28 cellular contexts compared by ENCODE assay signal in the genomic region with DNA sequence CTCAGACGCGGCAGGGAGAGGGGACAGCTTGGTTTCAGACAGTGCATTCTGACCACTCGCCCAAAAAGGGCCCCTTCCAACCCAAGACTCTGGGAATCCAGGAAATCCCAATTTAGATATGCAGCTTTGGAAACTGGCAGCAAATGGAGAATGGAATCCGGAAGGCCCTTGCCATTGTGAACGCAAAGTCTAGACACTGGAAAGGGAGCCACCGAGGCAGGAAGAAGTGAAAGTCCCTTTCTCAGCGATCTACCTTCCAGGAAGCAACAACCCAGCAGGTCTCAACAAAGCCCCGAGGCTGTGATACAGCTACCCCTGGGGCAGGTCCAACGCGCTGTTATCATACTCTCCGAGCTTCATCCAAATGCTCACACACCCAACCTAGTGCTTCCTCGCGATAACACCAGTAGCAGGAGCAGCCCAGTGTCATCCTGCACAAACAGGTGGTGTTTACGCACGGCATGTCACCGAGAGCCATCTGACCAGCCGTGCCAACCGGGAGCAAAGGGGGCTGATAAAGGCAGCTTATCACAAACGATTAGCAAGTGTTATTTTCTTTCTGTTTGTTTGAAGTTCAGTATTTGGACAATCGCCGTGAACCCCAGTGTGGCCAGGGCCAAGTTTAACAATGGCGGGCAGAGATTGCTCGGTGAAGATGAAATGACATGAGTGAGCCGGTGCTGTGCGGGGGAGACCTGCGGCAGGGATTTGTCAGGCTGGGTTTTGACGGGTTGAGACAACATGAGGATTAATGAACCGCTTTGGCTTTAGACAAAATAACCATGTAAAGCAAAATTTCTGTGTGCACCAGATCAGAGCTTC.
A peak's percentile ranks its signal among the peaks of the same experiment; 100 is the strongest.
DNase-seq lines count a peak whose midpoint lies in the region; TF ChIP-seq lines count a peak whose summit lies in the region.
"Had no signal": no experiment of that assay in that cellular context is flagged by ENCODE, and none has a peak within 500 bp of the region (broad histone marks: within the 10 kb centered on the region; RNA-seq: fewer than 3 reads in every experiment).

No MANE protein-coding gene starts in this region.

- peaks cover 4% of the 10 kb centered on the region for H3K9me3 Mint-ChIP-seq in nephron
- H3K9me3 Mint-ChIP-seq: activated naive CD4-positive, alpha-beta T cell treated with anti-CD3 and anti-CD28 coated beads, Interleukin-2, amount 10 ng/mL, durations not matched to agents 7 days and 5 days; activated T-cell treated with anti-CD3 and anti-CD28 coated beads, Interleukin-2, amount 50 U/mL, for 4 hours; stimulated activated naive CD8-positive, alpha-beta T cell treated with anti-CD3 and anti-CD28 coated beads, Interleukin-15, amount 100 ng/mL, for 72 hours had no signal

- DNase-seq in NCI-H1105 treated with DMSO at 0.1 percent for 48 hours (lab: John Stamatoyannopoulos, UW) = peak; percentile 0
- no peak for DNase-seq in NCI-H1105 (lab: John Stamatoyannopoulos, UW)
- peak; percentile 41 for DNase-seq in ecto neural progenitor cell (ENCODE audit: low spot score)
- peak; percentile 8 to 10 for DNase-seq in thyroid gland
- DNase-seq in GF-D8 (lab: John Stamatoyannopoulos, UW) = no peak
- DNase-seq in OCI-M2 (lab: John Stamatoyannopoulos, UW; ENCODE audit: unreplicated experiment) = no peak
- no peak for DNase-seq in breast epithelium (ENCODE audit: low spot score in 2 of 2)
- DNase-seq: activated CD4-positive, alpha-beta T cell treated with anti-CD3 and anti-CD28 coated beads for 1 hour; activated CD8-positive, alpha-beta memory T cell treated with anti-CD3 and anti-CD28 coated beads for 24 hours; activated naive CD4-positive, alpha-beta T cell treated with anti-CD3 and anti-CD28 coated beads, Interleukin-2, amount 10 ng/mL, durations not matched to agents 7 days and 5 days; activated T-cell treated with anti-CD3 and anti-CD28 coated beads, Interleukin-2, amount 50 U/mL, for 4 hours; anterior cingulate cortex; CD8-positive, alpha-beta memory T cell; DMS79; head of caudate nucleus; Karpas-422; lower lobe of right lung; NCI-H2029 treated with DMSO at 0.1 percent for 48 hours; NCI-H446 treated with DMSO at 0.1 percent for 48 hours; NK-92 treated with Interleukin-12 subunit alpha and Interleukin-12 subunit beta, amount 100 ng/mL, for 24 hours; stimulated activated CD4-positive, alpha-beta T cell treated with anti-CD3 and anti-CD28 coated beads, Interleukin-2, amount 100 ng/mL, for 48 hours; stimulated activated naive CD8-positive, alpha-beta T cell treated with anti-CD3 and anti-CD28 coated beads, Interleukin-15, amount 100 ng/mL, for 72 hours; T-helper 9 cell; upper lobe of right lung had no signal

- H3K4me3 ChIP-seq in thyroid gland (replicated peaks in 1 of 3) = no peak overlapping the region
- no peak overlapping the region for H3K4me3 ChIP-seq in breast epithelium
- H3K4me3 ChIP-seq: HAP-1, lower lobe of right lung, skin epidermis, upper lobe of right lung had no signal

- H3K9me3 ChIP-seq in thyroid gland (no peaks in the 10 kb centered on the region), breast epithelium (no peaks in the 10 kb centered on the region)
- H3K9me3 ChIP-seq: HAP-1, lower lobe of right lung, upper lobe of right lung had no signal

- TF ChIP-seq CTCF in nephron (IDR thresholded peaks at IDR 0.05; ENCODE audit: unreplicated experiment in 3 of 3) = no peak
- no peak for TF ChIP-seq CTCF in thyroid gland (IDR thresholded peaks at IDR 0.05)
- TF ChIP-seq CTCF in breast epithelium (IDR thresholded peaks at IDR 0.05) = no peak

- H3K4me3 Mint-ChIP-seq in nephron = peak overlapping the region in 2 of 3 experiments; percentile 26 to 61
- H3K4me3 Mint-ChIP-seq: activated naive CD4-positive, alpha-beta T cell treated with anti-CD3 and anti-CD28 coated beads, Interleukin-2, amount 10 ng/mL, durations not matched to agents 7 days and 5 days; activated T-cell treated with anti-CD3 and anti-CD28 coated beads, Interleukin-2, amount 50 U/mL, for 4 hours; CD8-positive, alpha-beta memory T cell; stimulated activated naive CD8-positive, alpha-beta T cell treated with anti-CD3 and anti-CD28 coated beads, Interleukin-15, amount 100 ng/mL, for 72 hours had no signal

- peaks cover 56% of the 10 kb centered on the region for H3K27me3 Mint-ChIP-seq in nephron (ENCODE audit: low read depth)

- WGBS in thyroid gland, 2 donors = 31 to 40% methylated on average over 22 to 28 of the region's 28 CpGs

- no peaks in the 10 kb centered on the region for H3K36me3 Mint-ChIP-seq in nephron (ENCODE audit: low read depth)
- H3K36me3 Mint-ChIP-seq: activated naive CD4-positive, alpha-beta T cell treated with anti-CD3 and anti-CD28 coated beads, Interleukin-2, amount 10 ng/mL, durations not matched to agents 7 days and 5 days; CD8-positive, alpha-beta memory T cell had no signal

- H3K4me1 Mint-ChIP-seq in nephron = peaks cover 35% of the 10 kb centered on the region
- H3K4me1 Mint-ChIP-seq: activated naive CD4-positive, alpha-beta T cell treated with anti-CD3 and anti-CD28 coated beads, Interleukin-2, amount 10 ng/mL, durations not matched to agents 7 days and 5 days; CD8-positive, alpha-beta memory T cell; stimulated activated naive CD8-positive, alpha-beta T cell treated with anti-CD3 and anti-CD28 coated beads, Interleukin-15, amount 100 ng/mL, for 72 hours had no signal

- TF ChIP-seq POLR2A in thyroid gland (IDR thresholded peaks at IDR 0.05) = no peak
- no peak for TF ChIP-seq POLR2A in breast epithelium (IDR thresholded peaks at IDR 0.05)

- intact Hi-C loops in thyroid gland (cut with DNase I) (no loop called here), breast epithelium (cut with DNase I; ENCODE audit: low total_unique reads) (no loop called here)

- H3K36me3 ChIP-seq in thyroid gland (no peaks in the 10 kb centered on the region), breast epithelium (no peaks in the 10 kb centered on the region)
- H3K36me3 ChIP-seq: HAP-1, lower lobe of right lung, upper lobe of right lung had no signal

- H3K4me1 ChIP-seq in thyroid gland (no peaks in the 10 kb centered on the region), breast epithelium (no peaks in the 10 kb centered on the region)
- H3K4me1 ChIP-seq: HAP-1, lower lobe of right lung, upper lobe of right lung had no signal

- H3K27ac ChIP-seq in thyroid gland (no peak overlapping the region), breast epithelium (no peak overlapping the region)
- H3K27ac ChIP-seq: 22Rv1, lower lobe of right lung, skin epidermis, upper lobe of right lung had no signal

- H3K27me3 ChIP-seq in thyroid gland (no peaks in the 10 kb centered on the region), breast epithelium (peaks cover 0 to 36% of the 10 kb centered on the region in 2 donors)

- H3K27ac Mint-ChIP-seq in nephron = peak overlapping the region; percentile 15 to 68 (median 42)
- H3K27ac Mint-ChIP-seq: activated naive CD4-positive, alpha-beta T cell treated with anti-CD3 and anti-CD28 coated beads, Interleukin-2, amount 10 ng/mL, durations not matched to agents 7 days and 5 days; CD8-positive, alpha-beta memory T cell; stimulated activated naive CD8-positive, alpha-beta T cell treated with anti-CD3 and anti-CD28 coated beads, Interleukin-15, amount 100 ng/mL, for 72 hours had no signal

Comparison
In these comparisons a context has a peak if more than half of its experiments do, and no peak if none do; other contexts are left out.
1. DNase-seq: peak in NCI-H1105 treated with DMSO at 0.1 percent for 48 hours (single experiment), ecto neural progenitor cell (single experiment) and thyroid gland (2 of 2); none in NCI-H1105 (single experiment), GF-D8 (single experiment), OCI-M2 (single experiment) and breast epithelium (0 of 2).